Comparison of ENCODE assay signal across 15 cellular contexts in the genomic region with DNA sequence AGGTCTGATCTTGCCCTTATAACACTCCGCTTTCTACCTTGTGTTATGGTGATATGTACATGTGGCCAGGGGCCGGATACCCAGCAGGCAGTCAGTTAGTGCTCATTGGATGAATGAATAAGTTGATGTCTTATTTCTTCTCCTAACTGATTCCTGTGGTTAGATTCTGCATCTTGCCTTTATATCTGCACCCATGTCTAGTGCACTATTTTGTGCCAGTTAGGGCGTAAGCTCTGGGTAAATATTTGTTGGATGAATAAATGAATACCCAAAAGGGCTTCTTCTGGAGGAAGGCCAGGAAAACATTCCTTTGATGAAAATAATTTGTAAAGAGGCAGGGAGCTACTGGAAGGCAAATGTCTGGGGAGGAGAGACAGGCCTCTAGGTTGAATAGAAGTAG.
DNase-seq lines count a peak whose midpoint lies in the region.
"Had no signal": no experiment of that assay in that cellular context is flagged by ENCODE, and none has a peak within 500 bp of the region (broad histone marks: within the 10 kb centered on the region; RNA-seq: fewer than 3 reads in every experiment).

No MANE protein-coding gene starts in this region.

- no peaks in the 10 kb centered on the region for H3K9me3 ChIP-seq in KOPT-K1 (ENCODE audit: insufficient read depth, low read length, poor library complexity, severe bottlenecking)
- H3K9me3 ChIP-seq in adipocyte (ENCODE audit: control insufficient read depth, low read length) = no peaks in the 10 kb centered on the region
- H3K9me3 ChIP-seq: psoas muscle, vagina had no signal

- DNase-seq in EL = peak; percentile 56
- DNase-seq in adipocyte (ENCODE audit: low read depth) = peak; percentile 3
- peak; percentile 73 for DNase-seq in myocyte (ENCODE audit: low read depth)
- no peak for DNase-seq in islet precursor cell
- no peak for DNase-seq in H7
- DNase-seq in foreskin melanocyte = no peak
- DNase-seq: activated CD4-positive, alpha-beta T cell treated with anti-CD3 and anti-CD28 coated beads for 4 hours; effector CD8-positive, alpha-beta T cell; left cardiac atrium; NCI-H1048; nephron progenitor cell; psoas muscle; stimulated activated CD8-positive, alpha-beta memory T cell treated with anti-CD3 and anti-CD28 coated beads, Interleukin-4, amount 100 ng/mL, for 48 hours had no signal

- peak overlapping the region; percentile 98 for H3K27ac ChIP-seq in KOPT-K1 (ENCODE audit: low read depth, low read length, poor library complexity, severe bottlenecking)
- H3K27ac ChIP-seq: psoas muscle, vagina had no signal

- H3K36me3 ChIP-seq in KOPT-K1 (ENCODE audit: insufficient read depth, low read length) (no peaks in the 10 kb centered on the region; the same call in 1 of the 2 replicates), adipocyte (ENCODE audit: control insufficient read depth, insufficient read depth, low read length, severe bottlenecking) (no peaks in the 10 kb centered on the region), H7 (replicated peaks; ENCODE audit: control insufficient read depth, insufficient read depth, low read length) (no peaks in the 10 kb centered on the region)
- H3K36me3 ChIP-seq: vagina had no signal

- H3K9ac ChIP-seq in adipocyte (ENCODE audit: low read length) = no peak overlapping the region

- peaks cover 8% of the 10 kb centered on the region for H3K4me1 ChIP-seq in adipocyte (ENCODE audit: control insufficient read depth, insufficient read depth, low read length)
- H3K4me1 ChIP-seq: psoas muscle, vagina had no signal

- H3K27me3 ChIP-seq in adipocyte (replicated peaks; ENCODE audit: control insufficient read depth, insufficient read depth, low read length) (peaks cover 10% of the 10 kb centered on the region), H7 (ENCODE audit: control insufficient read depth, insufficient read depth, low read length) (no peaks in the 10 kb centered on the region)
- H3K27me3 ChIP-seq: vagina had no signal

- H3K4me3 ChIP-seq in adipocyte (ENCODE audit: low read length) = no peak overlapping the region
- H3K4me3 ChIP-seq in H7 (ENCODE audit: insufficient read depth, low read depth, low read length) = no peak overlapping the region
- H3K4me3 ChIP-seq: psoas muscle, vagina had no signal

Comparison
In these comparisons a context has a peak if more than half of its experiments do, and no peak if none do; other contexts are left out.
1. DNase-seq: peak in EL (single experiment), adipocyte (single experiment) and myocyte (single experiment); none in islet precursor cell (single experiment), H7 (single experiment) and foreskin melanocyte (single experiment).